17 cellular contexts compared by ENCODE assay signal in genomic region chr1:89206361-89206760, GRCh38.
"Had no signal": no experiment of that assay in that cellular context is flagged by ENCODE, and none has a peak within 500 bp of the region (broad histone marks: within the 10 kb centered on the region; RNA-seq: fewer than 3 reads in every experiment).

No MANE protein-coding gene starts in this region.

- DNase-seq: activated CD4-positive, alpha-beta T cell treated with anti-CD3 and anti-CD28 coated beads for 4 hours; activated CD4-positive, alpha-beta T cell treated with anti-CD3 and anti-CD28 coated beads, Interleukin-2, amount 50 U/mL, for 48 hours; activated CD4-positive, CD25-positive, alpha-beta regulatory T cell; activated CD8-positive, alpha-beta memory T cell treated with anti-CD3 and anti-CD28 coated beads, Interleukin-2, amount 50 U/mL, for 48 hours; activated naive CD4-positive, alpha-beta T cell treated with Interleukin-2 at 50 U/mL for 16 hours; activated naive CD8-positive, alpha-beta T cell treated with anti-CD3 and anti-CD28 coated beads for 36 hours; activated T-cell treated with anti-CD3 and anti-CD28 coated beads, Interleukin-2, amount 50 U/mL, for 48 hours; colonic mucosa; dorsolateral prefrontal cortex; effector memory CD8-positive, alpha-beta T cell; glutamatergic neuron; kidney glomerular epithelial cell; left lung; natural killer cell; small intestine; stimulated activated CD4-positive, alpha-beta T cell treated with anti-CD3 and anti-CD28 coated beads, Interleukin-15, amount 100 ng/mL, for 24 hours; stomach had no signal
